22 cellular contexts compared by ENCODE assay signal in genomic region chr21:34913786-34914185, GRCh38.
DNase-seq lines count a peak whose midpoint lies in the region; TF ChIP-seq lines count a peak whose summit lies in the region.
"Had no signal": no experiment of that assay in that cellular context is flagged by ENCODE, and none has a peak within 500 bp of the region (broad histone marks: within the 10 kb centered on the region; RNA-seq: fewer than 3 reads in every experiment).

No MANE protein-coding gene starts in this region.

- TF ChIP-seq CTCF in spleen (IDR thresholded peaks at IDR 0.05 in 8 of 11, conservative IDR thresholded peaks at IDR 0.05 in 3 of 11), result no peak

- TF ChIP-seq POLR2A in spleen (IDR thresholded peaks at IDR 0.05), result no peak

- peak; percentile 21 for DNase-seq in activated CD8-positive, alpha-beta memory T cell treated with anti-CD3 and anti-CD28 coated beads for 24 hours
- no peak for DNase-seq in activated CD8-positive, alpha-beta memory T cell treated with anti-CD3 and anti-CD28 coated beads, Interleukin-2, amount 50 U/mL, for 48 hours
- DNase-seq in SJSA1 (ENCODE audit: low read depth in 1 of 2, low spot score in 2 of 2), result no peak
- peak; percentile 70 for DNase-seq in fibroblast of peridontal ligament (ENCODE audit: extremely low read depth)
- no peak for DNase-seq in SIG-M5 treated with dmso at 0.1 percent for 504 hours (lab: John Stamatoyannopoulos, UW; ENCODE audit: unreplicated experiment)
- no peak for DNase-seq in SK-N-DZ (ENCODE audit: low spot score)
- DNase-seq in globus pallidus (ENCODE audit: low spot score), result no peak
- no peak for DNase-seq in spleen
- DNase-seq: CD4-positive, alpha-beta memory T cell; DMS 273 treated with DMSO at 0.1 percent for 48 hours; EL; HCEC 1CT; KG1; NCI-H1092 treated with DMSO at 0.1 percent for 48 hours; NCI-H1694; NCI-H2107; NCI-H345; NCI-H526 treated with DMSO at 0.1 percent for 48 hours; NK-92 treated with Interleukin-12 subunit alpha and Interleukin-12 subunit beta, amount 100 ng/mL, for 24 hours had no signal

- H3K27ac ChIP-seq in SJSA1 (peak overlapping the region; percentile 89), spleen (no peak overlapping the region)
- H3K27ac ChIP-seq: 22Rv1, RWPE1 had no signal

- peaks cover 52% of the 10 kb centered on the region for H3K4me1 ChIP-seq in SJSA1 (replicated peaks)
- H3K4me1 ChIP-seq in spleen, result peaks cover 6 to 78% (median 47%) of the 10 kb centered on the region in 6 donors

- 72 to 86% (median 78%) methylated on average over 6 of the region's 6 CpGs for WGBS in spleen, 5 donors

- H3K9me3 ChIP-seq in SJSA1 (replicated peaks) (no peaks in the 10 kb centered on the region), spleen (no peaks in the 10 kb centered on the region)

- H3K27me3 ChIP-seq in SJSA1 (replicated peaks) (no peaks in the 10 kb centered on the region), spleen (replicated peaks in 1 of 7) (no peaks in the 10 kb centered on the region)

- intact Hi-C loops in spleen (cut with DNase I; ENCODE audit: low total_unique reads), result no loop called here

- no peaks in the 10 kb centered on the region for H3K36me3 ChIP-seq in SJSA1
- peaks cover 0 to 6% (median 0%) of the 10 kb centered on the region in 6 donors for H3K36me3 ChIP-seq in spleen

- H3K4me3 ChIP-seq in SJSA1 (no peak overlapping the region), spleen (no peak overlapping the region)
- H3K4me3 ChIP-seq: GM12878 had no signal

Comparison
In these comparisons a context has a peak if more than half of its experiments do, and no peak if none do; other contexts are left out.
1. DNase-seq: peak in activated CD8-positive, alpha-beta memory T cell treated with anti-CD3 and anti-CD28 coated beads for 24 hours (single experiment) and fibroblast of peridontal ligament (single experiment); none in activated CD8-positive, alpha-beta memory T cell treated with anti-CD3 and anti-CD28 coated beads, Interleukin-2, amount 50 U/mL, for 48 hours (single experiment), SJSA1 (0 of 2), SIG-M5 treated with dmso at 0.1 percent for 504 hours (single experiment), SK-N-DZ (single experiment), globus pallidus (single experiment) and spleen (single experiment).